In the genomic region with DNA sequence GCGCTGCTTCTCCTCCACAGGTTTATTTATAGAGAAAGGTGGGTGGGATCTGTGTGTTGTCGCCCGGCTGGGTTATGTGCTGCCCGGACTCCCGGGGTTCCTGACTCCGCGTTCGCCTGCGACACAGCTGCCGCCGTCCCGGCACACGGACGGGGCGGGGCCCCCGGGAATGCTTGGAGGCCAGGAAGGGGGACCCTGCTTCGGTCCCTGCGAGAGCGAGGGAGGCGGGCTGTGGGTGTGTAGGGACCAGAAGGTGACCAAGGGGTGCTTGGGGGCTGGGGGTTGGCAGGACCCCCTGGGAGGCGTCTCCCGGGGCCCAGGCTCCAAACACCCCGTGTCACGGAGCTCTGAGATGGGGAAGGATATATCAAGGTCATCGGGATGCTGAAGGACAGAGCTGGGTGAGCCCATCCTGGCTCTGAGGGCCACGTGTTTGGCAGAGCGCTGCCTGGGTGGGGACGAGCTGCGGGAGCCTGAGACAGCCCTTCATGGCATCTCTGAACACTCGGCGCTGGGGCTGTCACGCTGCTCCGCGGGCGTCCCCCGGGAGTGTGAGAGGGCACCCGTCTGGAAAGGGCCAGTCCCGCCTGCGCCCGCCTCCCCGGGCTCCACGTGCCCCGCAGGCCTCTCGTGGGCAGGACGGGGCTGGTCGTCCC, we compare ENCODE assay signal across 22 cellular contexts. TPM values are rescaled to one million over a fixed set of nuclear protein-coding genes. Genes with fewer than 3 reads are reported as not detected.
DNase-seq lines count a peak whose midpoint lies in the region; ATAC-seq and TF ChIP-seq lines count a peak whose summit lies in the region.
"Had no signal": no experiment of that assay in that cellular context is flagged by ENCODE, and none has a peak within 500 bp of the region (broad histone marks: within the 10 kb centered on the region; RNA-seq: fewer than 3 reads in every experiment).

No MANE protein-coding gene starts in this region.

- in situ Hi-C loops in brain microvascular endothelial cell (cut with HindIII; ENCODE audit: low pct_ligation_motif_present, low sequenced_read_pairs) = no loop called here

- H3K27me3 Mint-ChIP-seq in nephron (ENCODE audit: low read depth) = no peaks in the 10 kb centered on the region

- H3K9me3 ChIP-seq in right cardiac atrium (ENCODE audit: control insufficient read depth, low read length) = no peaks in the 10 kb centered on the region
- no peaks in the 10 kb centered on the region for H3K9me3 ChIP-seq in stomach

- H3K9me3 Mint-ChIP-seq in nephron = no peaks in the 10 kb centered on the region
- H3K9me3 Mint-ChIP-seq: activated CD8-positive, alpha-beta T cell treated with anti-CD3 and anti-CD28 coated beads for 36 hours; activated T-helper 1 cell treated with anti-CD3 and anti-CD28 coated beads, Interleukin-12 subunit alpha, Interleukin-12 subunit beta, Interleukin-2, Interleukin-4 antibody, amounts not matched to agents 30 ng/mL and 10 ng/mL and 1 ng/mL, durations not matched to agents 14 hours and 24 hours and 36 hours had no signal

- peak overlapping the region in 2 of 3 experiments; percentile 40 to 74 for H3K4me3 Mint-ChIP-seq in nephron
- H3K4me3 Mint-ChIP-seq: activated CD8-positive, alpha-beta T cell treated with anti-CD3 and anti-CD28 coated beads for 36 hours; activated T-helper 1 cell treated with anti-CD3 and anti-CD28 coated beads, Interleukin-12 subunit alpha, Interleukin-12 subunit beta, Interleukin-2, Interleukin-4 antibody, amounts not matched to agents 30 ng/mL and 10 ng/mL and 1 ng/mL, durations not matched to agents 14 hours and 24 hours and 36 hours had no signal

- H3K4me1 Mint-ChIP-seq in nephron = peaks cover 26% of the 10 kb centered on the region

- H3K27me3 ChIP-seq in right cardiac atrium (ENCODE audit: control insufficient read depth, insufficient read depth) (no peaks in the 10 kb centered on the region), stomach (peaks cover 8 to 96% (median 82%) of the 10 kb centered on the region in 3 donors), brain microvascular endothelial cell (replicated peaks) (no peaks in the 10 kb centered on the region)

- ATAC-seq in right cardiac atrium (no peak), GM21786 (IDR thresholded peaks at IDR 0.05; ENCODE audit: unreplicated experiment) (no peak), GM18873 (IDR thresholded peaks at IDR 0.05; ENCODE audit: low FRiP score, unreplicated experiment) (no peak)
- ATAC-seq: activated CD8-positive, alpha-beta T cell treated with anti-CD3 and anti-CD28 coated beads for 36 hours had no signal

- H3K36me3 Mint-ChIP-seq in nephron (ENCODE audit: low read depth) = peaks cover 3% of the 10 kb centered on the region

- H3K36me3 ChIP-seq in stomach = no peaks in the 10 kb centered on the region
- no peaks in the 10 kb centered on the region for H3K36me3 ChIP-seq in brain microvascular endothelial cell (replicated peaks)

- no peak for TF ChIP-seq EP300 in stomach (IDR thresholded peaks at IDR 0.05)

- H3K4me1 ChIP-seq in right cardiac atrium (ENCODE audit: control insufficient read depth, insufficient read depth, low read length) (no peaks in the 10 kb centered on the region), stomach (peaks cover 46 to 95% (median 81%) of the 10 kb centered on the region in 4 donors)

- no peak for TF ChIP-seq CTCF in nephron (IDR thresholded peaks at IDR 0.05; ENCODE audit: unreplicated experiment in 3 of 3)
- no peak for TF ChIP-seq CTCF in stomach (IDR thresholded peaks at IDR 0.05)
- no peak for TF ChIP-seq CTCF in brain microvascular endothelial cell (IDR thresholded peaks at IDR 0.05; ENCODE audit: low read depth, low read length, missing control alignments)

- H3K27ac ChIP-seq in right cardiac atrium (ENCODE audit: low read length) (no peak overlapping the region), stomach (peak overlapping the region in 4 of 5 donors; percentile 76 to 88 (median 80)), brain microvascular endothelial cell (no peak overlapping the region)
- H3K27ac ChIP-seq: PC-9 had no signal

- H3K4me3 ChIP-seq in right cardiac atrium (ENCODE audit: low read length) = no peak overlapping the region
- H3K4me3 ChIP-seq in stomach = peak overlapping the region in 1 of 4 donors; percentile 5
- no peak overlapping the region for H3K4me3 ChIP-seq in brain microvascular endothelial cell (ENCODE audit: low read depth, low read length)
- H3K4me3 ChIP-seq: PC-9 had no signal

- WGBS in right cardiac atrium = 84% methylated on average over 46 of the region's 46 CpGs
- WGBS in stomach, 5 donors = 69 to 77% (median 70%) methylated on average over 33 to 46 of the region's 46 CpGs

- peak overlapping the region in 1 of 3 experiments; percentile 31 for H3K27ac Mint-ChIP-seq in nephron
- H3K27ac Mint-ChIP-seq: activated CD8-positive, alpha-beta T cell treated with anti-CD3 and anti-CD28 coated beads for 36 hours; activated T-helper 1 cell treated with anti-CD3 and anti-CD28 coated beads, Interleukin-12 subunit alpha, Interleukin-12 subunit beta, Interleukin-2, Interleukin-4 antibody, amounts not matched to agents 30 ng/mL and 10 ng/mL and 1 ng/mL, durations not matched to agents 14 hours and 24 hours and 36 hours had no signal

- intact Hi-C loops in right cardiac atrium (cut with DNase I) = no loop called here
- intact Hi-C loops in cardiac septum (cut with DNase I) = no loop called here
- intact Hi-C loops in stomach (cut with DNase I; ENCODE audit: low total_unique reads) = no loop called here

- peak in 2 of 3 donors; percentile 45 to 75 for DNase-seq in right cardiac atrium
- DNase-seq in cardiac septum (ENCODE audit: low spot score) = no peak
- DNase-seq in stomach = no peak
- no peak for DNase-seq in brain microvascular endothelial cell
- DNase-seq in globus pallidus (ENCODE audit: low spot score) = no peak
- DNase-seq: activated CD8-positive, alpha-beta memory T cell treated with anti-CD3 and anti-CD28 coated beads, Interleukin-2, amount 50 U/mL, for 48 hours; activated CD8-positive, alpha-beta T cell treated with anti-CD3 and anti-CD28 coated beads for 36 hours; activated naive CD4-positive, alpha-beta T cell treated with Interleukin-2 at 50 U/mL for 16 hours; central memory CD4-positive, alpha-beta T cell; DMS53; HCEC 1CT; hypothalamus; Karpas-422; NCI-H1417 treated with DMSO at 0.1 percent for 48 hours; NCI-H2081; PC-9; SHP77 treated with DMSO at 0.1 percent for 48 hours; stimulated activated CD4-positive, alpha-beta T cell treated with anti-CD3 and anti-CD28 coated beads, Interleukin-4, amount 100 ng/mL, for 4 hours had no signal

- no peak for TF ChIP-seq POLR2A in stomach (IDR thresholded peaks at IDR 0.05)

RNA-seq across cellular contexts. Expression of gene CACNA1H, which starts 4.2 kb away (rescaled TPM):
- 1 to 10 TPM; 4.2 to 7.8 (median 6.0) TPM for total RNA-seq in right cardiac atrium
- 7.5 TPM for polyA plus RNA-seq in right cardiac atrium
- 4.7 TPM for total RNA-seq in cardiac septum
- total RNA-seq in stomach = 10 to 100 TPM; 15.8 to 49.6 (median 33.3) TPM
- 10 to 100 TPM in 1 of 3 donors, 1 to 10 TPM in 2; 1.5 to 14.5 (median 4.2) TPM for polyA plus RNA-seq in stomach
- total RNA-seq: PC-9 had no signal

Comparison
In these comparisons a context has a peak if more than half of its experiments do, and no peak if none do; other contexts are left out.
1. DNase-seq: peak in right cardiac atrium (2 of 3); none in cardiac septum (single experiment), stomach (single experiment), brain microvascular endothelial cell (single experiment) and globus pallidus (single experiment).
2. H3K27ac ChIP-seq: peak in stomach (4 of 5); none in right cardiac atrium (single experiment) and brain microvascular endothelial cell (single experiment).